Comparison of ENCODE assay signal across 8 cellular contexts in the genomic region with DNA sequence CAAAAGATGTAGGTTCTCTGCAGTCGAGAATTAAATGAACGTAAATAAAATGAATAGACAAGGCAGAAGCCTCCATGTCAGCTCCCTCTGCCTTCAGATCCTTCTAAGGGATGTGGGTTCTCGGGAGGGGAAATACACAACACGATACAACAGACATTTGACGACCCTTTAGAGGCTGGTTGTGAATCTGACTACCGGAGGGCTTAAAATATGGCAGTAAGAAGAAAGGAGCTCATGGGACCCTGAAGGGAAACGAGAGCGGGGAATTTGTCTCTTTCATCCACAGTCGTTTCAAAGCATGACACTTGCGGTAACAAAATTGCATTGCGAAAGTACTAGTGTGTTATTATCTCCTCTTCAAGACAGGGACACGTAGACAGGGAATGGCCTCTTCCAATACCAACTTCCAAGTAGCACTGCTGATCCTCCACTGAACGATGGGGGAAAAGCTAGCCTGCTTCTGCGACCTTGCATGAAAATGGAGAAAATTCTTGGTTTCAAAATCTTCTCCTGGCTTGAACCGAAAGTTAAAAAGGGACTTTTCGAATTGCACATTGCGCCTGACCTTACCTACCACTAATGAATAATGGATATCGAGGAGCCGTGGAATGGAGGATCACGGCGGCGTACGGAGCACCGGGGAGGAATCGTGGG. TPM values are rescaled to one million over a fixed set of nuclear protein-coding genes. Genes with fewer than 3 reads are reported as not detected.
A peak's percentile ranks its signal among the peaks of the same experiment; 100 is the strongest.
DNase-seq lines count a peak whose midpoint lies in the region; ATAC-seq, FAIRE-seq and TF ChIP-seq lines count a peak whose summit lies in the region.

No MANE protein-coding gene starts in this region.

- peak overlapping the region; percentile 52 for H3K27ac Mint-ChIP-seq in activated CD4-positive, alpha-beta memory T cell treated with anti-CD3 and anti-CD28 coated beads, Interleukin-2, amount 10 ng/mL, durations not matched to agents 7 days and 5 days

- TF ChIP-seq EP300 in sigmoid colon (IDR thresholded peaks at IDR 0.05), result no peak

- H3K4me2 ChIP-seq in DND-41 (ENCODE audit: insufficient read depth, low read length), result peak overlapping the region; percentile 87

- CTCF ChIA-PET in activated CD4-positive, alpha-beta memory T cell treated with anti-CD3 and anti-CD28 coated beads, Interleukin-2, amount 10 ng/mL, durations not matched to agents 7 days and 5 days (lab: Charles Lee), result interaction anchor here (0.9 to 1.9 kb wide), 4 partner anchors 15 to 558 kb away, joined by 3 to 7 read pairs (median 3); no protein-coding TSS in a partner anchor

- ATAC-seq in DND-41 (ENCODE audit: insufficient read depth, low read depth) (peak; percentile 7; the same call in 1 of the 3 replicates), HG02970 (IDR thresholded peaks at IDR 0.05; ENCODE audit: low FRiP score, unreplicated experiment) (peak; percentile 10)

- peaks cover 34% of the 10 kb centered on the region for H3K79me2 ChIP-seq in DND-41 (ENCODE audit: insufficient read depth, low read length)

- peak; percentile 51 for DNase-seq in DND-41
- no peak for DNase-seq in activated CD4-positive, alpha-beta memory T cell treated with anti-CD3 and anti-CD28 coated beads, Interleukin-2, amount 10 ng/mL, durations not matched to agents 7 days and 5 days
- peak; percentile 38 for DNase-seq in globus pallidus (ENCODE audit: low spot score)
- no peak for DNase-seq in sigmoid colon
- DNase-seq in RCC 7860 (ENCODE audit: low spot score), result no peak
- no peak for DNase-seq in NCI-H2196 treated with DMSO at 0.1 percent for 48 hours (lab: John Stamatoyannopoulos, UW; ENCODE audit: unreplicated experiment)
- DNase-seq in activated CD4-positive, alpha-beta T cell treated with anti-CD3 and anti-CD28 coated beads for 1 hour, result no peak

- H3K4me3 ChIP-seq in DND-41 (ENCODE audit: low read depth in 1 of 2, low read length in 2 of 2), result peak overlapping the region; percentile 36 to 62; a peak in 3 of 4 replicates
- peak overlapping the region; percentile 50 to 79 (median 72) for H3K4me3 ChIP-seq in sigmoid colon

- peaks cover 27% of the 10 kb centered on the region for H3K4me1 Mint-ChIP-seq in activated CD4-positive, alpha-beta memory T cell treated with anti-CD3 and anti-CD28 coated beads, Interleukin-2, amount 10 ng/mL, durations not matched to agents 7 days and 5 days

- H3K27me3 ChIP-seq in DND-41 (ENCODE audit: insufficient read depth, low read length, poor library complexity) (peaks cover 34% of the 10 kb centered on the region), sigmoid colon (no peaks in the 10 kb centered on the region)

- intact Hi-C loops in sigmoid colon (cut with DNase I), result loop anchor here (5.0 kb wide), 3 partner anchors 55 to 530 kb away; no protein-coding TSS in a partner anchor

- WGBS in sigmoid colon, 2 donors, result 12 to 14% methylated on average over 25 of the region's 25 CpGs

- peaks cover 7% of the 10 kb centered on the region for H3K36me3 Mint-ChIP-seq in activated CD4-positive, alpha-beta memory T cell treated with anti-CD3 and anti-CD28 coated beads, Interleukin-2, amount 10 ng/mL, durations not matched to agents 7 days and 5 days (ENCODE audit: low read depth)

- POLR2A ChIA-PET in activated CD4-positive, alpha-beta memory T cell treated with anti-CD3 and anti-CD28 coated beads, Interleukin-2, amount 10 ng/mL, durations not matched to agents 7 days and 5 days (lab: Charles Lee), result interaction anchor here (0.6 to 2.9 kb wide), 29 partner anchors 8 to 869 kb away, joined by 3 to 47 read pairs (median 5); a partner anchor contains a TSS

- TF ChIP-seq CTCF in DND-41 (IDR thresholded peaks at IDR 0.05; ENCODE audit: borderline replicate concordance, extremely low read depth, low read length, poor library complexity, severe bottlenecking) (no peak), sigmoid colon (IDR thresholded peaks at IDR 0.05) (no peak)

- no peaks in the 10 kb centered on the region for H3K9me3 Mint-ChIP-seq in activated CD4-positive, alpha-beta memory T cell treated with anti-CD3 and anti-CD28 coated beads, Interleukin-2, amount 10 ng/mL, durations not matched to agents 7 days and 5 days

- no peaks in the 10 kb centered on the region for H3K9me3 ChIP-seq in DND-41 (ENCODE audit: insufficient read depth, low read length, severe bottlenecking)
- no peaks in the 10 kb centered on the region for H3K9me3 ChIP-seq in sigmoid colon

- H3K4me3 Mint-ChIP-seq in activated CD4-positive, alpha-beta memory T cell treated with anti-CD3 and anti-CD28 coated beads, Interleukin-2, amount 10 ng/mL, durations not matched to agents 7 days and 5 days, result peak overlapping the region; percentile 83

- TF ChIP-seq POLR2A in sigmoid colon (IDR thresholded peaks at IDR 0.05), result no peak

- H3K27me3 Mint-ChIP-seq in activated CD4-positive, alpha-beta memory T cell treated with anti-CD3 and anti-CD28 coated beads, Interleukin-2, amount 10 ng/mL, durations not matched to agents 7 days and 5 days, result peaks cover 52% of the 10 kb centered on the region

- FAIRE-seq in RCC 7860 (lab: Jason Lieb, UNC), result no peak

- H3K27ac ChIP-seq in DND-41 (ENCODE audit: low read length), result peak overlapping the region; percentile 78
- peak overlapping the region; percentile 82 to 88 (median 84) for H3K27ac ChIP-seq in sigmoid colon

- H2AFZ ChIP-seq in DND-41 (ENCODE audit: low read depth, low read length), result peak overlapping the region; percentile 52

- peaks cover 29% of the 10 kb centered on the region for H4K20me1 ChIP-seq in DND-41 (ENCODE audit: insufficient read depth, low read length)

- peak overlapping the region; percentile 64 for H3K9ac ChIP-seq in DND-41 (ENCODE audit: low read depth, low read length)

- H3K36me3 ChIP-seq in DND-41 (ENCODE audit: insufficient read depth, low read length) (no peaks in the 10 kb centered on the region), sigmoid colon (no peaks in the 10 kb centered on the region)

- H3K4me1 ChIP-seq in DND-41 (ENCODE audit: insufficient read depth, low read length) (peaks cover 44% of the 10 kb centered on the region), sigmoid colon (peaks cover 0 to 40% (median 26%) of the 10 kb centered on the region in 4 donors)

RNA-seq across cellular contexts. Expression of a gene that starts 1.2 kb away (rescaled TPM):
- 10 to 100 TPM; 25.5 to 26.7 TPM for total RNA-seq in activated CD4-positive, alpha-beta memory T cell treated with anti-CD3 and anti-CD28 coated beads, Interleukin-2, amount 10 ng/mL, durations not matched to agents 7 days and 5 days
- 10 to 100 TPM in 3 of 4 donors, 1 to 10 TPM in 1; 5.8 to 22.1 (median 18.2) TPM for total RNA-seq in sigmoid colon
- 1 to 10 TPM in 2 of 3 donors, under 1 TPM in 1; 0.92 to 6.3 (median 3.0) TPM for polyA plus RNA-seq in sigmoid colon

Comparison
In these comparisons a context has a peak if more than half of its experiments do, and no peak if none do; other contexts are left out.
1. DNase-seq: peak in DND-41 (single experiment) and globus pallidus (single experiment); none in activated CD4-positive, alpha-beta memory T cell treated with anti-CD3 and anti-CD28 coated beads, Interleukin-2, amount 10 ng/mL, durations not matched to agents 7 days and 5 days (single experiment), sigmoid colon (single experiment), RCC 7860 (single experiment), NCI-H2196 treated with DMSO at 0.1 percent for 48 hours (single experiment) and activated CD4-positive, alpha-beta T cell treated with anti-CD3 and anti-CD28 coated beads for 1 hour (single experiment).